10 cellular contexts compared by ENCODE assay signal in the genomic region with DNA sequence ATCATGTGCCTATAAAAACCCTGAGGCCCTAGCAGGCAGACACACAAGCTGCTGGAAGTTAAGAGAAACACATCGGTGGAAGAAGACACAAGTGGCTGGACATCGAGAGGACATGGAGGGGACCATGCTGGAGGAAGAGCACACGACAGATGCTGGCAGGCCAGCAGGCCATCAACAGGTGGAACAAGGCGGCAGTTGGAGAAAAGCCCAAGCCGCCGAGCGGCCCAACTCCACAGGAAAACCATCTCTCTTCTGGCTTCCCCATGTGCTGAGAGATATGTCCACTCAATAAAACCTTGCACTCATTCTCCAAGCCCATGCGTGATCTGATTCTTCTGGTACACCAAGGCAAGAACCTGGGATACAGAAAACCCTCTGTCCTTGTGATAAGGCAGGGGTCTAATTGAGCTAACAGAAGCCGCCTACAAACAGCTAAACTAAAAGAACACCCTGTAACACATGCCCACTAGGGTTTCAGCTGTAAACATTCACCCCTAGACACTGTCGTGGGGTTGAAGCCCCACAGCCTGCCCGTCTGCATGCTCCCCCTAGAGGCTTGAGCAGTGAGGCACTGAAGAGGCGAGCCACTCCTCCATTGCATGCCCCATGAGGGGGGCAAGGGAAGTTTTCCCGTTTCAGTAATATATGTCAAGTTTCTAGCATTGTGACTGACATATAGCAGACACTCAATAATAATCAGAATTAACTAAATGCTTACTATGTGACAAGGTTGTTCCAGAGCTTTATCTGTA. TPM values are rescaled to one million over a fixed set of nuclear protein-coding genes. Genes with fewer than 3 reads are reported as not detected.
DNase-seq lines count a peak whose midpoint lies in the region; ATAC-seq, FAIRE-seq and TF ChIP-seq lines count a peak whose summit lies in the region.
"Had no signal": no experiment of that assay in that cellular context is flagged by ENCODE, and none has a peak within 500 bp of the region (broad histone marks: within the 10 kb centered on the region; RNA-seq: fewer than 3 reads in every experiment).

No MANE protein-coding gene starts in this region.

- no peak overlapping the region for H3K4me2 ChIP-seq in K562 (ENCODE audit: insufficient read depth, low read length)

- H3K4me3 Mint-ChIP-seq in activated T-cell treated with anti-CD3 and anti-CD28 coated beads, Interleukin-2, amount 50 U/mL, for 72 hours, result no peak overlapping the region
- H3K4me3 Mint-ChIP-seq in activated T-cell treated with anti-CD3 and anti-CD28 coated beads, Interleukin-2, amount 50 U/mL, for 24 hours, result no peak overlapping the region
- H3K4me3 Mint-ChIP-seq in stimulated activated effector memory CD8-positive, alpha-beta T cell treated with anti-CD3 and anti-CD28 coated beads, Interleukin-12 subunit alpha, Interleukin-12 subunit beta, amount 100 ng/mL, for 72 hours, result no peak overlapping the region

- no peaks in the 10 kb centered on the region for H3K4me1 ChIP-seq in K562 (replicated peaks in 1 of 2; ENCODE audit: control insufficient read depth in 2 of 2, insufficient read depth in 2 of 2, low read length in 2 of 2)
- H3K4me1 ChIP-seq: parathyroid adenoma, thyroid gland had no signal

- peak; percentile 52 to 79 (median 55); a peak in 4 of 6 replicates for TF ChIP-seq CTCF in K562 (IDR thresholded peaks at IDR 0.05 in 2 of 3, conservative IDR thresholded peaks at IDR 0.05 in 1 of 3; ENCODE audit: insufficient read depth in 2 of 3, low read depth in 1 of 3, low read length in 3 of 3)
- no peak for TF ChIP-seq CTCF in omental fat pad (IDR thresholded peaks at IDR 0.05)

- BruUV-seq in K562 (replicated peaks; lab: Mats Ljungman, UMichigan), result no TSS peak

- peak overlapping the region; percentile 17; the same call in 1 of the 2 replicates for H2AFZ ChIP-seq in K562 (ENCODE audit: low read depth, low read length)
- H2AFZ ChIP-seq: parathyroid adenoma had no signal

- no peak for TF ChIP-seq POLR2A in K562 (conservative IDR thresholded peaks at IDR 0.05)

- H3K4me3 ChIP-seq in K562, result no peak overlapping the region
- H3K4me3 ChIP-seq: thyroid gland had no signal

- in situ Hi-C loops in K562 (cut with MboI), result no loop called here

- no peak for TF ChIP-seq EP300 in Ishikawa (IDR thresholded peaks at IDR 0.05; ENCODE audit: borderline replicate concordance)
- TF ChIP-seq EP300 in K562 (IDR thresholded peaks at IDR 0.05; ENCODE audit: low read length), result no peak

- POLR2A ChIA-PET in K562 (lab: Yijun Ruan, JAX), result no interaction called here

- no peaks in the 10 kb centered on the region for H3K9me3 ChIP-seq in K562 (replicated peaks; ENCODE audit: control insufficient read depth, insufficient read depth, low read depth, low read length)
- H3K9me3 ChIP-seq: thyroid gland had no signal

- H4K20me1 ChIP-seq in K562 (replicated peaks; ENCODE audit: control insufficient read depth, insufficient read depth, low read length), result no peaks in the 10 kb centered on the region

- H3K27me3 ChIP-seq in K562 (ENCODE audit: control insufficient read depth in 2 of 2, insufficient read depth in 2 of 2, low read length in 2 of 2), result peaks cover 0 to 6% of the 10 kb centered on the region in 2 experiments; a peak in 2 of 5 replicates
- H3K27me3 ChIP-seq: thyroid gland had no signal

- H3K9ac ChIP-seq in K562 (ENCODE audit: insufficient read depth in 1 of 2, low read depth in 2 of 2, low read length in 2 of 2), result no peak overlapping the region
- H3K9ac ChIP-seq: parathyroid adenoma had no signal

- peaks cover 3% of the 10 kb centered on the region for H3K27me3 Mint-ChIP-seq in activated T-cell treated with anti-CD3 and anti-CD28 coated beads, Interleukin-2, amount 50 U/mL, for 72 hours (ENCODE audit: low read depth)
- H3K27me3 Mint-ChIP-seq in activated T-cell treated with anti-CD3 and anti-CD28 coated beads, Interleukin-2, amount 50 U/mL, for 24 hours, result peaks cover 3% of the 10 kb centered on the region

- CTCF ChIA-PET in K562 (lab: Yijun Ruan, JAX; ENCODE audit: low intra/inter-chr PET ratio), result no interaction called here

- intact Hi-C loops in K562 (cut with micrococcal nuclease), result no loop called here

- H3K79me2 ChIP-seq in K562 (ENCODE audit: control insufficient read depth, insufficient read depth, low read length), result no peaks in the 10 kb centered on the region
- H3K79me2 ChIP-seq: parathyroid adenoma had no signal

- WGBS in K562 (ENCODE audit: insufficient coverage, low coverage, missing lambda C conversion rate), result 2% methylated on average over 13 of the region's 13 CpGs

- ATAC-seq in activated T-cell treated with anti-CD3 and anti-CD28 coated beads, Interleukin-2, amount 50 U/mL, for 72 hours (replicated peaks in 1 of 2), result peak; percentile 39 to 50
- ATAC-seq in K562 (peak; percentile 94), omental fat pad (ENCODE audit: low FRiP score) (no peak), HG02610 (IDR thresholded peaks at IDR 0.05; ENCODE audit: unreplicated experiment) (no peak)
- ATAC-seq in stimulated activated effector memory CD8-positive, alpha-beta T cell treated with anti-CD3 and anti-CD28 coated beads, Interleukin-12 subunit alpha, Interleukin-12 subunit beta, amount 100 ng/mL, for 72 hours, result peak; percentile 64

- H3K4me1 Mint-ChIP-seq in activated T-cell treated with anti-CD3 and anti-CD28 coated beads, Interleukin-2, amount 50 U/mL, for 72 hours (ENCODE audit: low read depth), result peaks cover 5% of the 10 kb centered on the region
- H3K4me1 Mint-ChIP-seq in activated T-cell treated with anti-CD3 and anti-CD28 coated beads, Interleukin-2, amount 50 U/mL, for 24 hours (ENCODE audit: low read depth), result no peaks in the 10 kb centered on the region
- no peaks in the 10 kb centered on the region for H3K4me1 Mint-ChIP-seq in stimulated activated effector memory CD8-positive, alpha-beta T cell treated with anti-CD3 and anti-CD28 coated beads, Interleukin-12 subunit alpha, Interleukin-12 subunit beta, amount 100 ng/mL, for 72 hours

- no peaks in the 10 kb centered on the region for H3K36me3 ChIP-seq in K562 (ENCODE audit: control insufficient read depth, insufficient read depth, low read length)
- H3K36me3 ChIP-seq: thyroid gland had no signal

- FAIRE-seq in K562 (lab: Jason Lieb, UNC), result peak; percentile 55

- peak; percentile 18 to 24 for DNase-seq in activated T-cell treated with anti-CD3 and anti-CD28 coated beads, Interleukin-2, amount 50 U/mL, for 72 hours
- DNase-seq in activated T-cell treated with anti-CD3 and anti-CD28 coated beads, Interleukin-2, amount 50 U/mL, for 24 hours, result no peak
- peak in 3 of 4 experiments; percentile 11 to 30 (median 13) for DNase-seq in K562 (ENCODE audit: extremely low read depth in 1 of 4, low spot score in 3 of 4)
- no peak for DNase-seq in stimulated activated effector memory CD8-positive, alpha-beta T cell treated with anti-CD3 and anti-CD28 coated beads, Interleukin-12 subunit alpha, Interleukin-12 subunit beta, amount 100 ng/mL, for 72 hours (ENCODE audit: low spot score in 2 of 2)
- no peak for DNase-seq in omental fat pad (ENCODE audit: low spot score)
- DNase-seq in A172 (ENCODE audit: low spot score), result no peak
- DNase-seq: thyroid gland had no signal

- H3K27ac ChIP-seq in K562 (ENCODE audit: extremely low read depth, low read depth, low read length), result no peak overlapping the region
- H3K27ac ChIP-seq: parathyroid adenoma, thyroid gland had no signal

- H3K36me3 Mint-ChIP-seq in activated T-cell treated with anti-CD3 and anti-CD28 coated beads, Interleukin-2, amount 50 U/mL, for 72 hours (ENCODE audit: insufficient read depth in 2 of 2), result no peaks in the 10 kb centered on the region
- H3K36me3 Mint-ChIP-seq in activated T-cell treated with anti-CD3 and anti-CD28 coated beads, Interleukin-2, amount 50 U/mL, for 24 hours (ENCODE audit: low read depth), result no peaks in the 10 kb centered on the region
- no peaks in the 10 kb centered on the region for H3K36me3 Mint-ChIP-seq in stimulated activated effector memory CD8-positive, alpha-beta T cell treated with anti-CD3 and anti-CD28 coated beads, Interleukin-12 subunit alpha, Interleukin-12 subunit beta, amount 100 ng/mL, for 72 hours

- TF ChIP-seq RAD21 in Ishikawa (IDR thresholded peaks at IDR 0.05; ENCODE audit: low read depth) (peak; percentile 14; the same call in 1 of the 2 replicates), K562 (CRISPR knock-in tag; conservative IDR thresholded peaks at IDR 0.05 in 1 of 2, IDR thresholded peaks at IDR 0.05 in 1 of 2) (peak in 1 of 2 experiments; percentile 46; a peak in 3 of 4 replicates)

- no peak overlapping the region for H3K27ac Mint-ChIP-seq in activated T-cell treated with anti-CD3 and anti-CD28 coated beads, Interleukin-2, amount 50 U/mL, for 72 hours
- no peak overlapping the region for H3K27ac Mint-ChIP-seq in activated T-cell treated with anti-CD3 and anti-CD28 coated beads, Interleukin-2, amount 50 U/mL, for 24 hours
- no peak overlapping the region for H3K27ac Mint-ChIP-seq in stimulated activated effector memory CD8-positive, alpha-beta T cell treated with anti-CD3 and anti-CD28 coated beads, Interleukin-12 subunit alpha, Interleukin-12 subunit beta, amount 100 ng/mL, for 72 hours

- H3K9me3 Mint-ChIP-seq in activated T-cell treated with anti-CD3 and anti-CD28 coated beads, Interleukin-2, amount 50 U/mL, for 72 hours, result no peaks in the 10 kb centered on the region
- H3K9me3 Mint-ChIP-seq in activated T-cell treated with anti-CD3 and anti-CD28 coated beads, Interleukin-2, amount 50 U/mL, for 24 hours, result no peaks in the 10 kb centered on the region
- H3K9me3 Mint-ChIP-seq in stimulated activated effector memory CD8-positive, alpha-beta T cell treated with anti-CD3 and anti-CD28 coated beads, Interleukin-12 subunit alpha, Interleukin-12 subunit beta, amount 100 ng/mL, for 72 hours, result no peaks in the 10 kb centered on the region

- no peaks in the 10 kb centered on the region for H3K9me1 ChIP-seq in K562 (ENCODE audit: control insufficient read depth, insufficient read depth, low read length)

RNA-seq across cellular contexts. Expression of gene MMP20, which starts 39.0 kb away (rescaled TPM):
- not detected for total RNA-seq in activated T-cell treated with anti-CD3 and anti-CD28 coated beads, Interleukin-2, amount 50 U/mL, for 72 hours
- total RNA-seq in K562 (2011; cell fraction: chromatin; rRNA removed; ENCODE audit: low replicate concordance), result not detected in 2 replicates
- not detected in 2 replicates for total RNA-seq in K562 (2011; cell fraction: nucleolus; rRNA removed)
- not detected in 2 replicates for total RNA-seq in K562 (2011; cell fraction: nucleoplasm; rRNA removed)
- not detected in 2 replicates for total RNA-seq in K562 (2014; rRNA removed)
- not detected in 2 replicates for total RNA-seq in K562 (2014; rRNA removed; fragmentation: Illumina TruSeq; extraction: Trizol)
- total RNA-seq in K562 (2015; rRNA removed; fragmentation: Illumina TruSeq; extraction: Trizol), result not detected in 2 replicates
- total RNA-seq in K562 (2021), result not detected in 2 replicates
- not detected in 2 replicates for polyA plus RNA-seq in K562 (2011; rRNA removed)
- not detected in 2 replicates for polyA plus RNA-seq in K562 (2011; cell fraction: cytosol; rRNA removed)
- not detected in 2 replicates for polyA plus RNA-seq in K562 (2011; cell fraction: nucleus; rRNA removed)
- not detected in 2 replicates for polyA plus RNA-seq in K562 (2012)
- polyA plus RNA-seq in K562 (2014; fragmentation: Illumina TruSeq; extraction: Trizol), result not detected in 2 replicates
- not detected for polyA plus RNA-seq in K562 (2014; fragmentation: Nextera tagmentation; extraction: Ambion mirVana)
- not detected in 2 replicates for polyA plus RNA-seq in K562 (2014; rRNA removed)
- not detected in 2 replicates for polyA minus RNA-seq in K562 (2011; rRNA and poly(A)+ RNA removed)
- polyA minus RNA-seq in K562 (2011; cell fraction: cytosol; rRNA and poly(A)+ RNA removed), result not detected in 2 replicates
- polyA minus RNA-seq in K562 (2011; cell fraction: nucleus; rRNA and poly(A)+ RNA removed), result not detected in 2 replicates
- total RNA-seq in omental fat pad, result not detected
- 0.07 TPM in 1 of 2 replicates, not detected in the other for total RNA-seq in A172 (2014; rRNA removed; shearing (Covaris generic))
- total RNA-seq: thyroid gland had no signal

RNA-seq across cellular contexts. Expression of gene MMP27, which starts 41.4 kb away (rescaled TPM):
- not detected for total RNA-seq in activated T-cell treated with anti-CD3 and anti-CD28 coated beads, Interleukin-2, amount 50 U/mL, for 72 hours
- total RNA-seq in K562 (2011; cell fraction: chromatin; rRNA removed; ENCODE audit: low replicate concordance), result not detected in 2 replicates
- not detected in 2 replicates for total RNA-seq in K562 (2011; cell fraction: nucleolus; rRNA removed)
- total RNA-seq in K562 (2011; cell fraction: nucleoplasm; rRNA removed), result not detected in 2 replicates
- total RNA-seq in K562 (2014; rRNA removed) (not detected in 2 replicates), K562 (2014; rRNA removed; fragmentation: Illumina TruSeq; extraction: Trizol) (not detected in 2 replicates), K562 (2015; rRNA removed; fragmentation: Illumina TruSeq; extraction: Trizol) (not detected in 2 replicates), K562 (2021) (not detected in 2 replicates), omental fat pad (not detected)
- polyA plus RNA-seq in K562 (2011; rRNA removed) (not detected in 2 replicates), K562 (2014; fragmentation: Illumina TruSeq; extraction: Trizol) (not detected in 2 replicates), K562 (2014; fragmentation: Nextera tagmentation; extraction: Ambion mirVana) (not detected), K562 (2014; rRNA removed) (not detected in 2 replicates)
- not detected in 2 replicates for polyA plus RNA-seq in K562 (2011; cell fraction: cytosol; rRNA removed)
- not detected in 2 replicates for polyA plus RNA-seq in K562 (2011; cell fraction: nucleus; rRNA removed)
- polyA plus RNA-seq in K562 (2012), result not detected in 2 replicates
- polyA minus RNA-seq in K562 (2011; rRNA and poly(A)+ RNA removed), result not detected in 2 replicates
- polyA minus RNA-seq in K562 (2011; cell fraction: cytosol; rRNA and poly(A)+ RNA removed), result not detected in 2 replicates
- not detected in 2 replicates for polyA minus RNA-seq in K562 (2011; cell fraction: nucleus; rRNA and poly(A)+ RNA removed)
- total RNA-seq in A172 (2014; rRNA removed; shearing (Covaris generic)), result not detected in 2 replicates

Comparison
In these comparisons a context has a peak if more than half of its experiments do, and no peak if none do; other contexts are left out.
1. DNase-seq: peak in activated T-cell treated with anti-CD3 and anti-CD28 coated beads, Interleukin-2, amount 50 U/mL, for 72 hours (2 of 2) and K562 (3 of 4); none in activated T-cell treated with anti-CD3 and anti-CD28 coated beads, Interleukin-2, amount 50 U/mL, for 24 hours (single experiment), stimulated activated effector memory CD8-positive, alpha-beta T cell treated with anti-CD3 and anti-CD28 coated beads, Interleukin-12 subunit alpha, Interleukin-12 subunit beta, amount 100 ng/mL, for 72 hours (0 of 2), omental fat pad (single experiment) and A172 (single experiment).
2. ATAC-seq: peak in activated T-cell treated with anti-CD3 and anti-CD28 coated beads, Interleukin-2, amount 50 U/mL, for 72 hours (2 of 2), K562 (single experiment) and stimulated activated effector memory CD8-positive, alpha-beta T cell treated with anti-CD3 and anti-CD28 coated beads, Interleukin-12 subunit alpha, Interleukin-12 subunit beta, amount 100 ng/mL, for 72 hours (single experiment); none in omental fat pad (single experiment) and HG02610 (single experiment).
3. CTCF ChIP-seq: peak in K562 (3 of 3); none in omental fat pad (0 of 3).